Comparison of ENCODE assay signal across 14 cellular contexts in genomic region chr9:129416831-129417604, GRCh38.
DNase-seq lines count a peak whose midpoint lies in the region; ATAC-seq and TF ChIP-seq lines count a peak whose summit lies in the region.
"Had no signal": no experiment of that assay in that cellular context is flagged by ENCODE, and none has a peak within 500 bp of the region (broad histone marks: within the 10 kb centered on the region; RNA-seq: fewer than 3 reads in every experiment).

No MANE protein-coding gene starts in this region.

- H3K4me3 Mint-ChIP-seq in activated CD4-positive, alpha-beta memory T cell treated with anti-CD3 and anti-CD28 coated beads for 36 hours = no peak overlapping the region
- peak overlapping the region; percentile 60 for H3K4me3 Mint-ChIP-seq in neural progenitor cell

- no peak overlapping the region for H2AFZ ChIP-seq in neural progenitor cell (replicated peaks)

- CTCF ChIA-PET in activated CD4-positive, alpha-beta memory T cell treated with anti-CD3 and anti-CD28 coated beads for 36 hours (lab: Charles Lee) = no interaction called here

- H3K36me3 ChIP-seq in neural progenitor cell = no peaks in the 10 kb centered on the region
- H3K36me3 ChIP-seq: brain microvascular endothelial cell had no signal

- no peaks in the 10 kb centered on the region for H3K27me3 ChIP-seq in neural progenitor cell
- H3K27me3 ChIP-seq: brain microvascular endothelial cell had no signal

- H3K27ac Mint-ChIP-seq in activated CD4-positive, alpha-beta memory T cell treated with anti-CD3 and anti-CD28 coated beads for 36 hours = peak overlapping the region; percentile 35
- H3K27ac Mint-ChIP-seq in neural progenitor cell = peak overlapping the region; percentile 98

- H3K4me1 ChIP-seq in neural progenitor cell = peaks cover 44% of the 10 kb centered on the region

- no peak overlapping the region for H3K27ac ChIP-seq in neural progenitor cell
- H3K27ac ChIP-seq: brain microvascular endothelial cell had no signal

- peaks cover 11% of the 10 kb centered on the region for H3K4me1 Mint-ChIP-seq in activated CD4-positive, alpha-beta memory T cell treated with anti-CD3 and anti-CD28 coated beads for 36 hours (ENCODE audit: low read depth)
- H3K4me1 Mint-ChIP-seq in neural progenitor cell = peaks cover 55% of the 10 kb centered on the region

- H3K9me3 ChIP-seq in neural progenitor cell (ENCODE audit: low read depth) = no peaks in the 10 kb centered on the region

- no peaks in the 10 kb centered on the region for H3K27me3 Mint-ChIP-seq in activated CD4-positive, alpha-beta memory T cell treated with anti-CD3 and anti-CD28 coated beads for 36 hours
- H3K27me3 Mint-ChIP-seq in neural progenitor cell (ENCODE audit: insufficient read depth, low read depth) = peaks cover 7% of the 10 kb centered on the region

- DNase-seq in NCI-H1694 (lab: John Stamatoyannopoulos, UW) (peak; percentile 26), NCI-H1694 treated with DMSO at 0.1 percent for 48 hours (lab: John Stamatoyannopoulos, UW) (no peak), MV-4-11 (lab: John Stamatoyannopoulos, UW) (peak; percentile 92), neural progenitor cell (ENCODE audit: low spot score) (peak; percentile 51), hepatic stellate cell (ENCODE audit: low spot score) (no peak)
- DNase-seq in activated CD4-positive, alpha-beta memory T cell treated with anti-CD3 and anti-CD28 coated beads for 36 hours = no peak
- DNase-seq: 8988T; activated CD4-positive, alpha-beta T cell treated with anti-CD3 and anti-CD28 coated beads, Interleukin-2, amount 50 U/mL, for 48 hours; brain microvascular endothelial cell; KG1; left cardiac atrium; PC-3 had no signal

- no peak for ATAC-seq in GM18502 (IDR thresholded peaks at IDR 0.05; ENCODE audit: poor library complexity, unreplicated experiment)
- ATAC-seq in GM19395 (IDR thresholded peaks at IDR 0.05; ENCODE audit: unreplicated experiment) = no peak
- ATAC-seq: left cardiac atrium, PC-3 had no signal

- POLR2A ChIA-PET in activated CD4-positive, alpha-beta memory T cell treated with anti-CD3 and anti-CD28 coated beads for 36 hours (lab: Charles Lee) = no interaction called here

- H3K79me2 ChIP-seq in neural progenitor cell (ENCODE audit: low read depth) = no peaks in the 10 kb centered on the region

- H3K9me3 Mint-ChIP-seq in activated CD4-positive, alpha-beta memory T cell treated with anti-CD3 and anti-CD28 coated beads for 36 hours = no peaks in the 10 kb centered on the region
- no peaks in the 10 kb centered on the region for H3K9me3 Mint-ChIP-seq in neural progenitor cell

- H3F3A ChIP-seq in neural progenitor cell (ENCODE audit: low read depth) = peaks cover 41% of the 10 kb centered on the region

- no peaks in the 10 kb centered on the region for H3K36me3 Mint-ChIP-seq in activated CD4-positive, alpha-beta memory T cell treated with anti-CD3 and anti-CD28 coated beads for 36 hours
- no peaks in the 10 kb centered on the region for H3K36me3 Mint-ChIP-seq in neural progenitor cell

- H4K20me1 ChIP-seq in neural progenitor cell (ENCODE audit: low read depth) = no peaks in the 10 kb centered on the region

- no peak for TF ChIP-seq CTCF in neural progenitor cell (IDR thresholded peaks at IDR 0.05)

- H3K4me2 ChIP-seq in neural progenitor cell = peak overlapping the region; percentile 23

- H3K9ac ChIP-seq in neural progenitor cell = no peak overlapping the region

- H3K4me3 ChIP-seq in neural progenitor cell = no peak overlapping the region

- intact Hi-C loops in activated CD4-positive, alpha-beta memory T cell treated with anti-CD3 and anti-CD28 coated beads for 36 hours (cut with micrococcal nuclease) = no loop called here

Comparison
In these comparisons a context has a peak if more than half of its experiments do, and no peak if none do; other contexts are left out.
1. DNase-seq: peak in NCI-H1694 (single experiment), MV-4-11 (single experiment) and neural progenitor cell (single experiment); none in NCI-H1694 treated with DMSO at 0.1 percent for 48 hours (single experiment), activated CD4-positive, alpha-beta memory T cell treated with anti-CD3 and anti-CD28 coated beads for 36 hours (single experiment) and hepatic stellate cell (single experiment).